ENCODE assay signal across 1 cellular context in the genomic region with DNA sequence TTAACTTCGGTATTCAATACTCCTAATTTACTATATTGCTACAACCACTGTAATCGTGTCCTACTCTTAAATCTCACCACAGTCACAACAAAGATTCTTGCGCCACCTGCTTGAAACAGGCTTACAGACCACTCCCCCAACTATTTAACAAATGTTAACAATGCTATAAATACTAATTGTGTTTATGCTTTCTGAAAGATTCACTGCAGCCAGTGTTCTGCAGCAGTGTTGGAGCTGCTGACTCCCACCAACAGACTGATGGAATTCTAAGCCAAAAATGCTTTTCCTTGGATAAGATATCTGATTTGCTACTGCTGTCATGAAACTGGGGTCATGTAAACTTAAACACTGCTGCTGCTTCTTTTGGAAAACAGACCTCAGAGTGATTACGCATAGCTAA.
A peak's percentile ranks its signal among the peaks of the same experiment; 100 is the strongest.
TF ChIP-seq lines count a peak whose summit lies in the region.

No MANE protein-coding gene starts in this region.

TF ChIP-seq in SK-N-SH treated with all-trans-retinoic acid at 6 μM for 48 hours, 23 proteins besides CTCF, POLR2A, EP300 and RAD21 (continued from another document):
- no peak for TF ChIP-seq CREB5 (CRISPR knock-in tag; IDR thresholded peaks at IDR 0.05; ENCODE audit: low read depth)
- TF ChIP-seq CSDC2 (CRISPR knock-in tag; IDR thresholded peaks at IDR 0.05): no peak
- TF ChIP-seq SNAI2 (CRISPR knock-in tag; IDR thresholded peaks at IDR 0.05): 0 out of 2 replicates have a peak, but pooled peaks have one; percentile 43
TF ChIP-seq in SK-N-SH treated with all-trans-retinoic acid at 6 μM for 48 hours: peak in this region for 3.
